ENCODE assay signal across 10 cellular contexts in genomic region chr7:47371733-47372368, GRCh38.
DNase-seq lines count a peak whose midpoint lies in the region; ATAC-seq and TF ChIP-seq lines count a peak whose summit lies in the region.
"Had no signal": no experiment of that assay in that cellular context is flagged by ENCODE, and none has a peak within 500 bp of the region (broad histone marks: within the 10 kb centered on the region; RNA-seq: fewer than 3 reads in every experiment).

No MANE protein-coding gene starts in this region.

- CTCF ChIA-PET in CD4-positive, alpha-beta T cell (lab: Charles Lee): no interaction called here

- in situ Hi-C loops in KBM-7 (cut with MboI; ENCODE audit: low pct_unique_long_range_greater_than_20kb, low sequenced_read_pairs): no loop called here

- no peaks in the 10 kb centered on the region for H3K36me3 ChIP-seq in BE2C
- H3K36me3 ChIP-seq in lower lobe of right lung: peaks cover 27% of the 10 kb centered on the region

- POLR2A ChIA-PET in CD4-positive, alpha-beta T cell (lab: Charles Lee): no interaction called here

- H3K4me3 ChIP-seq in BE2C (ENCODE audit: low read depth, low read length) (no peak overlapping the region), cardiac fibroblast (replicated peaks in 1 of 2; ENCODE audit: low read depth in 2 of 2, low read length in 2 of 2) (no peak overlapping the region), lower lobe of right lung (no peak overlapping the region)
- H3K4me3 ChIP-seq: BLaER1 had no signal

- DNase-seq in BE2C: peak; percentile 80
- DNase-seq in NCI-H2081 treated with DMSO at 0.1 percent for 48 hours (lab: John Stamatoyannopoulos, UW): peak; percentile 96
- DNase-seq in cardiac fibroblast (ENCODE audit: low read depth in 2 of 2): peak; percentile 56 to 65
- peak; percentile 85 for DNase-seq in lower lobe of right lung
- no peak for DNase-seq in KBM-7
- no peak for DNase-seq in stimulated activated naive CD8-positive, alpha-beta T cell treated with anti-CD3 and anti-CD28 coated beads, Interleukin-15, amount 100 ng/mL, for 72 hours
- no peak for DNase-seq in CD4-positive, alpha-beta T cell

- H3K4me3 Mint-ChIP-seq in stimulated activated naive CD8-positive, alpha-beta T cell treated with anti-CD3 and anti-CD28 coated beads, Interleukin-15, amount 100 ng/mL, for 72 hours: no peak overlapping the region
- H3K4me3 Mint-ChIP-seq in CD4-positive, alpha-beta T cell: no peak overlapping the region

- TF ChIP-seq CTCF in BE2C (IDR thresholded peaks at IDR 0.05; ENCODE audit: low read depth, low read length) (no peak), cardiac fibroblast (IDR thresholded peaks at IDR 0.05; ENCODE audit: low read depth, low read length) (no peak), lower lobe of right lung (IDR thresholded peaks at IDR 0.05) (no peak)
- TF ChIP-seq CTCF in CD4-positive, alpha-beta T cell (IDR thresholded peaks at IDR 0.05): no peak

- intact Hi-C loops in lower lobe of right lung (cut with DNase I): no loop called here
- intact Hi-C loops in CD4-positive, alpha-beta T cell (cut with DNase I, micrococcal nuclease): no loop called here

- H3K27ac ChIP-seq in lower lobe of right lung: no peak overlapping the region
- H3K27ac ChIP-seq in CD4-positive, alpha-beta T cell (ENCODE audit: low read depth, low read length): no peak overlapping the region
- H3K27ac ChIP-seq: BLaER1, HL-60 had no signal

- H3K27me3 ChIP-seq in BE2C: no peaks in the 10 kb centered on the region
- no peaks in the 10 kb centered on the region for H3K27me3 ChIP-seq in lower lobe of right lung (ENCODE audit: low read depth)
- no peaks in the 10 kb centered on the region for H3K27me3 ChIP-seq in CD4-positive, alpha-beta T cell (ENCODE audit: control insufficient read depth, insufficient read depth, low read length)

- ATAC-seq in lower lobe of right lung (peak; percentile 82 to 94), HG02763 (IDR thresholded peaks at IDR 0.05; ENCODE audit: unreplicated experiment) (no peak)
- ATAC-seq in stimulated activated naive CD8-positive, alpha-beta T cell treated with anti-CD3 and anti-CD28 coated beads, Interleukin-15, amount 100 ng/mL, for 72 hours: no peak
- no peak for ATAC-seq in CD4-positive, alpha-beta T cell (ENCODE audit: poor library complexity)

- H3K9me3 Mint-ChIP-seq in stimulated activated naive CD8-positive, alpha-beta T cell treated with anti-CD3 and anti-CD28 coated beads, Interleukin-15, amount 100 ng/mL, for 72 hours: no peaks in the 10 kb centered on the region
- H3K9me3 Mint-ChIP-seq in CD4-positive, alpha-beta T cell: no peaks in the 10 kb centered on the region

- no peaks in the 10 kb centered on the region for H3K4me1 Mint-ChIP-seq in stimulated activated naive CD8-positive, alpha-beta T cell treated with anti-CD3 and anti-CD28 coated beads, Interleukin-15, amount 100 ng/mL, for 72 hours
- H3K4me1 Mint-ChIP-seq in CD4-positive, alpha-beta T cell (ENCODE audit: low read depth): no peaks in the 10 kb centered on the region

- no peaks in the 10 kb centered on the region for H3K9me3 ChIP-seq in BE2C
- H3K9me3 ChIP-seq in lower lobe of right lung: no peaks in the 10 kb centered on the region
- no peaks in the 10 kb centered on the region for H3K9me3 ChIP-seq in CD4-positive, alpha-beta T cell (ENCODE audit: control insufficient read depth, low read length)
- H3K9me3 ChIP-seq: BLaER1 had no signal

- H3K4me1 ChIP-seq in BE2C: no peaks in the 10 kb centered on the region
- peaks cover 12% of the 10 kb centered on the region for H3K4me1 ChIP-seq in lower lobe of right lung
- H3K4me1 ChIP-seq: BLaER1 had no signal

- peaks cover 56% of the 10 kb centered on the region for H3K27me3 Mint-ChIP-seq in stimulated activated naive CD8-positive, alpha-beta T cell treated with anti-CD3 and anti-CD28 coated beads, Interleukin-15, amount 100 ng/mL, for 72 hours
- no peaks in the 10 kb centered on the region for H3K27me3 Mint-ChIP-seq in CD4-positive, alpha-beta T cell

- no peaks in the 10 kb centered on the region for H3K36me3 Mint-ChIP-seq in CD4-positive, alpha-beta T cell (ENCODE audit: low read depth)

- H3K27ac Mint-ChIP-seq in stimulated activated naive CD8-positive, alpha-beta T cell treated with anti-CD3 and anti-CD28 coated beads, Interleukin-15, amount 100 ng/mL, for 72 hours: no peak overlapping the region
- H3K27ac Mint-ChIP-seq in CD4-positive, alpha-beta T cell: no peak overlapping the region

Comparison
In these comparisons a context has a peak if more than half of its experiments do, and no peak if none do; other contexts are left out.
1. DNase-seq: peak in BE2C (single experiment), NCI-H2081 treated with DMSO at 0.1 percent for 48 hours (single experiment), cardiac fibroblast (2 of 2) and lower lobe of right lung (single experiment); none in KBM-7 (single experiment), stimulated activated naive CD8-positive, alpha-beta T cell treated with anti-CD3 and anti-CD28 coated beads, Interleukin-15, amount 100 ng/mL, for 72 hours (0 of 2) and CD4-positive, alpha-beta T cell (0 of 10).
2. ATAC-seq: peak in lower lobe of right lung (2 of 2); none in stimulated activated naive CD8-positive, alpha-beta T cell treated with anti-CD3 and anti-CD28 coated beads, Interleukin-15, amount 100 ng/mL, for 72 hours (single experiment), HG02763 (single experiment) and CD4-positive, alpha-beta T cell (single experiment).